In genomic region chr19:45137179-45137761, GRCh38 we compare ENCODE assay signal across 10 cellular contexts. TPM values are rescaled to one million over a fixed set of nuclear protein-coding genes. Genes with fewer than 3 reads are reported as not detected.
DNase-seq lines count a peak whose midpoint lies in the region; ATAC-seq and TF ChIP-seq lines count a peak whose summit lies in the region.
"Had no signal": no experiment of that assay in that cellular context is flagged by ENCODE, and none has a peak within 500 bp of the region (broad histone marks: within the 10 kb centered on the region; RNA-seq: fewer than 3 reads in every experiment).

No MANE protein-coding gene starts in this region.

- H3K36me3 ChIP-seq in Karpas-422 (ENCODE audit: insufficient read depth, low read length): no peaks in the 10 kb centered on the region
- H3K36me3 ChIP-seq in cardiac muscle cell: peaks cover 3% of the 10 kb centered on the region

- H3K4me1 ChIP-seq in Karpas-422 (ENCODE audit: low read length): peaks cover 55% of the 10 kb centered on the region
- peaks cover 8% of the 10 kb centered on the region for H3K4me1 ChIP-seq in cardiac muscle cell (ENCODE audit: low read depth)

- ATAC-seq in GM21529 (IDR thresholded peaks at IDR 0.05; ENCODE audit: unreplicated experiment): peak; percentile 74
- ATAC-seq: T-cell had no signal

- H2AFZ ChIP-seq in Karpas-422 (ENCODE audit: low read length): no peak overlapping the region

- peaks cover 50% of the 10 kb centered on the region for H3K79me2 ChIP-seq in Karpas-422 (ENCODE audit: low read length)

- H4K20me1 ChIP-seq in Karpas-422 (ENCODE audit: insufficient read depth, low read depth, low read length): no peaks in the 10 kb centered on the region

- H3K27me3 ChIP-seq in Karpas-422 (ENCODE audit: low read length): no peaks in the 10 kb centered on the region
- no peaks in the 10 kb centered on the region for H3K27me3 ChIP-seq in cardiac muscle cell

- no peaks in the 10 kb centered on the region for H3K9me3 ChIP-seq in Karpas-422 (ENCODE audit: low read length)
- no peaks in the 10 kb centered on the region for H3K9me3 ChIP-seq in cardiac muscle cell (ENCODE audit: low read depth)

- H3K4me2 ChIP-seq in Karpas-422 (ENCODE audit: low read depth, low read length, poor library complexity, severe bottlenecking): peak overlapping the region; percentile 64

- DNase-seq in Karpas-422 (peak; percentile 89), cardiac muscle cell (ENCODE audit: low read depth in 1 of 2, low spot score in 1 of 2) (peak in 1 of 2 donors; percentile 16), NCI-H82 (lab: John Stamatoyannopoulos, UW) (no peak), NCI-H1694 (lab: John Stamatoyannopoulos, UW) (no peak), posterior vena cava (ENCODE audit: low spot score) (no peak), iPS-NIHi11 (ENCODE audit: low spot score) (no peak)
- DNase-seq: T-cell had no signal

- intact Hi-C loops in posterior vena cava (cut with DNase I): no loop called here

- no peaks in the 10 kb centered on the region for H3K9me2 ChIP-seq in Karpas-422 (replicated peaks; ENCODE audit: insufficient read depth, low read length)

- peak overlapping the region; percentile 68 for H3K9ac ChIP-seq in Karpas-422 (ENCODE audit: low read length)

- no peak for TF ChIP-seq CTCF in cardiac muscle cell (IDR thresholded peaks at IDR 0.05; ENCODE audit: low read depth, low read length)

- H3K27ac ChIP-seq in Karpas-422 (ENCODE audit: low read length): peak overlapping the region; percentile 88
- peak overlapping the region; percentile 51 for H3K27ac ChIP-seq in cardiac muscle cell

- peak overlapping the region; percentile 29; the same call in 1 of the 2 replicates for H3K4me3 ChIP-seq in GM08714 (ENCODE audit: low read length)
- peak overlapping the region; percentile 51 for H3K4me3 ChIP-seq in Karpas-422 (ENCODE audit: low read length)
- H3K4me3 ChIP-seq in cardiac muscle cell: no peak overlapping the region

RNA-seq across cellular contexts. Expression of gene NKPD1, which starts 23.5 kb away (rescaled TPM):
- 1.2 TPM in 1 of 2 replicates, not detected in the other for total RNA-seq in Karpas-422 (2014; rRNA removed; shearing (Covaris generic); ENCODE audit: low replicate concordance)
- total RNA-seq in cardiac muscle cell (1.1 and 3.3 TPM in 2 replicates), posterior vena cava (not detected)
- polyA plus RNA-seq in cardiac muscle cell: 1.0 and 2.9 TPM in 2 replicates
- polyA plus RNA-seq: fibroblast of lung had no signal

RNA-seq across cellular contexts. Expression of gene TRAPPC6A, which starts 40.8 kb away (rescaled TPM):
- 32.2 and 62.8 TPM in 2 replicates for total RNA-seq in Karpas-422 (2014; rRNA removed; shearing (Covaris generic); ENCODE audit: low replicate concordance)
- total RNA-seq in cardiac muscle cell: 67.4 and 123 TPM in 2 replicates
- polyA plus RNA-seq in cardiac muscle cell: 155 and 227 TPM in 2 replicates
- 1 to 10 TPM; 6.5 to 7.7 TPM for total RNA-seq in posterior vena cava

RNA-seq across cellular contexts. Expression of gene BLOC1S3, which starts 41.3 kb away (rescaled TPM):
- 4.4 and 8.5 TPM in 2 replicates for total RNA-seq in Karpas-422 (2014; rRNA removed; shearing (Covaris generic); ENCODE audit: low replicate concordance)
- total RNA-seq in cardiac muscle cell (4.8 and 6.5 TPM in 2 replicates), posterior vena cava (10 to 100 TPM in 1 of 2 donors, 1 to 10 TPM in 1; 8.7 to 11.2 TPM)
- 8.2 and 9.6 TPM in 2 replicates for polyA plus RNA-seq in cardiac muscle cell

RNA-seq across cellular contexts. Expression of gene PPP1R37, which starts 44.3 kb away (rescaled TPM):
- total RNA-seq in Karpas-422 (2014; rRNA removed; shearing (Covaris generic); ENCODE audit: low replicate concordance): 8.0 and 21.0 TPM in 2 replicates
- total RNA-seq in cardiac muscle cell: 51.8 and 64.9 TPM in 2 replicates
- polyA plus RNA-seq in cardiac muscle cell: 11.8 and 12.4 TPM in 2 replicates
- total RNA-seq in posterior vena cava: 10 to 100 TPM; 15.2 to 16.2 TPM

RNA-seq across cellular contexts. Expression of gene GEMIN7, which starts 58.2 kb away (rescaled TPM):
- total RNA-seq in Karpas-422 (2014; rRNA removed; shearing (Covaris generic); ENCODE audit: low replicate concordance): 85.2 and 91.1 TPM in 2 replicates
- total RNA-seq in cardiac muscle cell (30.3 and 64.2 TPM in 2 replicates), posterior vena cava (10 to 100 TPM; 11.2 to 14.7 TPM)
- polyA plus RNA-seq in cardiac muscle cell: 77.9 and 81.3 TPM in 2 replicates
